In genomic region chr17:6729531-6729930, GRCh38 we compare ENCODE assay signal across 25 cellular contexts. TPM values are rescaled to one million over a fixed set of nuclear protein-coding genes. Genes with fewer than 3 reads are reported as not detected.
DNase-seq lines count a peak whose midpoint lies in the region; ATAC-seq and TF ChIP-seq lines count a peak whose summit lies in the region.
"Had no signal": no experiment of that assay in that cellular context is flagged by ENCODE, and none has a peak within 500 bp of the region (broad histone marks: within the 10 kb centered on the region; RNA-seq: fewer than 3 reads in every experiment).

No MANE protein-coding gene starts in this region.

- ATAC-seq in stimulated activated naive B cell treated with anti-CD40 and anti-IgM and Interleukin-4, amounts not matched to agents 10 μg/mL and 1 μg/mL and 100 μg/mL, for 72 hours (replicated peaks) = no peak

- no peak for TF ChIP-seq CTCF in mammary epithelial cell (conservative IDR thresholded peaks at IDR 0.05 in 1 of 2, IDR thresholded peaks at IDR 0.05 in 1 of 2; ENCODE audit: extremely low read depth in 1 of 2, insufficient read depth in 1 of 2, low read depth in 1 of 2, low read length in 2 of 2)

- no peaks in the 10 kb centered on the region for H4K20me1 ChIP-seq in mammary epithelial cell (ENCODE audit: insufficient read depth, low read length)
- H4K20me1 ChIP-seq: BLaER1 had no signal

- no TSS peak for BruUV-seq in mammary epithelial cell (replicated peaks; lab: Mats Ljungman, UMichigan)

- no peaks in the 10 kb centered on the region for H3K36me3 Mint-ChIP-seq in stimulated activated naive B cell treated with anti-CD40 and anti-IgM and Interleukin-4, amounts not matched to agents 10 μg/mL and 1 μg/mL and 100 μg/mL, for 72 hours
- H3K36me3 Mint-ChIP-seq: CD14-positive monocyte; CD4-positive, alpha-beta memory T cell; CD4-positive, CD25-positive, alpha-beta regulatory T cell; CD8-positive, alpha-beta memory T cell had no signal

- H3K4me2 ChIP-seq in mammary epithelial cell (ENCODE audit: insufficient read depth, low read depth, low read length) = no peak overlapping the region
- H3K4me2 ChIP-seq: BLaER1 had no signal

- H3K27me3 Mint-ChIP-seq in stimulated activated naive B cell treated with anti-CD40 and anti-IgM and Interleukin-4, amounts not matched to agents 10 μg/mL and 1 μg/mL and 100 μg/mL, for 72 hours = peaks cover 30 to 33% of the 10 kb centered on the region in 2 donors

- H3K79me2 ChIP-seq in mammary epithelial cell (ENCODE audit: insufficient read depth, low read length) = no peaks in the 10 kb centered on the region

- H3K36me3 ChIP-seq in mammary epithelial cell (ENCODE audit: insufficient read depth, low read length) = no peaks in the 10 kb centered on the region
- H3K36me3 ChIP-seq: BE2C, BLaER1 had no signal

- H3K27me3 ChIP-seq in mammary epithelial cell (ENCODE audit: insufficient read depth, low read length) = no peaks in the 10 kb centered on the region
- H3K27me3 ChIP-seq: BE2C, BLaER1 had no signal

- intact Hi-C loops in mammary epithelial cell (cut with micrococcal nuclease) = no loop called here

- no peak overlapping the region for H3K4me3 ChIP-seq in mammary epithelial cell (replicated peaks in 1 of 3; ENCODE audit: insufficient read depth in 1 of 3, low read depth in 2 of 3, low read length in 3 of 3)
- H3K4me3 ChIP-seq: BLaER1 had no signal

- no peak overlapping the region for H3K27ac ChIP-seq in mammary epithelial cell (ENCODE audit: insufficient read depth, low read depth, low read length)
- H3K27ac ChIP-seq: BLaER1 had no signal

- dilution Hi-C loops in mammary epithelial cell (cut with HindIII; ENCODE audit: low sequenced_read_pairs) = no loop called here

- H3K4me3 Mint-ChIP-seq in stimulated activated naive B cell treated with anti-CD40 and anti-IgM and Interleukin-4, amounts not matched to agents 10 μg/mL and 1 μg/mL and 100 μg/mL, for 72 hours = no peak overlapping the region
- H3K4me3 Mint-ChIP-seq: CD4-positive, alpha-beta memory T cell; CD4-positive, CD25-positive, alpha-beta regulatory T cell; CD8-positive, alpha-beta memory T cell had no signal

- DNase-seq in ELF-1 (ENCODE audit: low read depth, low spot score) (peak; percentile 76), islet precursor cell (peak; percentile 97), cerebellar nuclear complex (lab: John Stamatoyannopoulos, UW) (no peak), mammary epithelial cell (no peak)
- no peak for DNase-seq in stimulated activated naive B cell treated with anti-CD40 and anti-IgM and Interleukin-4, amounts not matched to agents 10 μg/mL and 1 μg/mL and 100 μg/mL, for 72 hours
- DNase-seq: 8988T; ACHN; BE2C; C1 segment of cervical spinal cord; CD4-positive, alpha-beta memory T cell; CD4-positive, CD25-positive, alpha-beta regulatory T cell; CD8-positive, alpha-beta memory T cell; COR-L47; DMS 273 treated with DMSO at 0.1 percent for 48 hours; DMS153; DMS53; DMS79; DND-41; EL; GF-D8 had no signal

- no peaks in the 10 kb centered on the region for H3K4me1 ChIP-seq in mammary epithelial cell (ENCODE audit: insufficient read depth, low read length)
- H3K4me1 ChIP-seq: BE2C, BLaER1 had no signal

- in situ Hi-C loops in mammary epithelial cell (cut with MboI; ENCODE audit: low sequenced_read_pairs in 2 of 2) = no loop called here

- H2AFZ ChIP-seq in mammary epithelial cell (ENCODE audit: low read depth, low read length) = no peak overlapping the region

- H3K9me3 ChIP-seq in mammary epithelial cell (replicated peaks; ENCODE audit: insufficient read depth, low read length) = no peaks in the 10 kb centered on the region
- H3K9me3 ChIP-seq: BE2C, BLaER1 had no signal

- no peak overlapping the region for H3K9ac ChIP-seq in mammary epithelial cell (ENCODE audit: insufficient read depth, low read length)
- H3K9ac ChIP-seq: BLaER1 had no signal

- no peaks in the 10 kb centered on the region for H3K4me1 Mint-ChIP-seq in stimulated activated naive B cell treated with anti-CD40 and anti-IgM and Interleukin-4, amounts not matched to agents 10 μg/mL and 1 μg/mL and 100 μg/mL, for 72 hours
- H3K4me1 Mint-ChIP-seq: CD14-positive monocyte; CD4-positive, alpha-beta memory T cell; CD4-positive, CD25-positive, alpha-beta regulatory T cell; CD8-positive, alpha-beta memory T cell had no signal

- CTCF ChIA-PET in mammary epithelial cell (lab: Charles Lee; ENCODE audit: low non-redundant PET) = no interaction called here

- peak overlapping the region; percentile 38 for H3K27ac Mint-ChIP-seq in stimulated activated naive B cell treated with anti-CD40 and anti-IgM and Interleukin-4, amounts not matched to agents 10 μg/mL and 1 μg/mL and 100 μg/mL, for 72 hours
- H3K27ac Mint-ChIP-seq: CD14-positive monocyte; CD4-positive, alpha-beta memory T cell; CD4-positive, CD25-positive, alpha-beta regulatory T cell; CD8-positive, alpha-beta memory T cell had no signal

- WGBS in mammary epithelial cell (ENCODE audit: low coverage, missing lambda C conversion rate) = 94% methylated on average over 4 of the region's 4 CpGs

- H3K9me3 Mint-ChIP-seq in stimulated activated naive B cell treated with anti-CD40 and anti-IgM and Interleukin-4, amounts not matched to agents 10 μg/mL and 1 μg/mL and 100 μg/mL, for 72 hours = peaks cover 0 to 1% of the 10 kb centered on the region in 2 donors
- H3K9me3 Mint-ChIP-seq: CD8-positive, alpha-beta memory T cell had no signal

RNA-seq across cellular contexts. Expression of gene SLC13A5, which starts 16.4 kb away (rescaled TPM):
- total RNA-seq in mammary epithelial cell = under 1 TPM in 1 of 2 donors, not detected in 1; 0.67 TPM
- 0.20 TPM for polyA plus RNA-seq in mammary epithelial cell
- polyA minus RNA-seq in mammary epithelial cell = not detected
- total RNA-seq: A673; CD4-positive, alpha-beta memory T cell; CD4-positive, CD25-positive, alpha-beta regulatory T cell; CD8-positive, alpha-beta memory T cell; Daoy had no signal
- polyA plus RNA-seq: AG04450; CD14-positive monocyte; CD4-positive, alpha-beta memory T cell; CD4-positive, CD25-positive, alpha-beta regulatory T cell; CD8-positive, alpha-beta memory T cell had no signal

RNA-seq across cellular contexts. Expression of gene XAF1, which starts 26.3 kb away (rescaled TPM):
- total RNA-seq in mammary epithelial cell = 1 to 10 TPM in 1 of 2 donors, under 1 TPM in 1; 0.71 to 8.7 TPM
- 0.14 TPM for polyA plus RNA-seq in mammary epithelial cell
- polyA minus RNA-seq in mammary epithelial cell = not detected
- total RNA-seq: A673 had no signal

RNA-seq across cellular contexts. Expression of gene FBXO39, which starts 46.5 kb away (rescaled TPM):
- under 1 TPM; 0.56 to 0.67 TPM for total RNA-seq in mammary epithelial cell
- 0.31 TPM for polyA plus RNA-seq in mammary epithelial cell
- 4.0 TPM for polyA minus RNA-seq in mammary epithelial cell
- total RNA-seq: A673; CD8-positive, alpha-beta memory T cell had no signal
- polyA plus RNA-seq: CD14-positive monocyte; CD8-positive, alpha-beta memory T cell had no signal

Comparison
In these comparisons a context has a peak if more than half of its experiments do, and no peak if none do; other contexts are left out.
1. DNase-seq: peak in ELF-1 (single experiment) and islet precursor cell (single experiment); none in stimulated activated naive B cell treated with anti-CD40 and anti-IgM and Interleukin-4, amounts not matched to agents 10 μg/mL and 1 μg/mL and 100 μg/mL, for 72 hours (single experiment), cerebellar nuclear complex (0 of 2) and mammary epithelial cell (single experiment).